13 cellular contexts compared by ENCODE assay signal in genomic region chr5:157049605-157050004, GRCh38. TPM values are rescaled to one million over a fixed set of nuclear protein-coding genes. Genes with fewer than 3 reads are reported as not detected.
DNase-seq lines count a peak whose midpoint lies in the region; ATAC-seq and TF ChIP-seq lines count a peak whose summit lies in the region.
"Had no signal": no experiment of that assay in that cellular context is flagged by ENCODE, and none has a peak within 500 bp of the region (broad histone marks: within the 10 kb centered on the region; RNA-seq: fewer than 3 reads in every experiment).

No MANE protein-coding gene starts in this region.

- peaks cover 6 to 13% of the 10 kb centered on the region in 2 donors for H3K4me1 Mint-ChIP-seq in stimulated activated naive B cell treated with anti-CD40 and anti-IgM and Interleukin-4, amounts not matched to agents 10 μg/mL and 1 μg/mL and 100 μg/mL, for 72 hours

- TF ChIP-seq CTCF in RWPE2 (IDR thresholded peaks at IDR 0.05; ENCODE audit: poor library complexity, severe bottlenecking): no peak

- H3K4me1 ChIP-seq in RWPE2 (ENCODE audit: insufficient read depth, poor library complexity, severe bottlenecking): peaks cover 6% of the 10 kb centered on the region

- H3K27ac Mint-ChIP-seq in stimulated activated naive B cell treated with anti-CD40 and anti-IgM and Interleukin-4, amounts not matched to agents 10 μg/mL and 1 μg/mL and 100 μg/mL, for 72 hours: no peak overlapping the region
- H3K27ac Mint-ChIP-seq: dendritic cell treated with granulocyte-macrophage colony-stimulating factor and Interleukin-4, amounts not matched to agents 40 ng/mL and 50 ng/mL, for 4 days had no signal

- no peaks in the 10 kb centered on the region for H3K36me3 ChIP-seq in RWPE2 (ENCODE audit: low read depth)

- DNase-seq in A172 (ENCODE audit: low spot score) (peak; percentile 72), EH (ENCODE audit: low read depth) (peak; percentile 72), RWPE2 (ENCODE audit: low spot score) (no peak), iPS DF 4.7 (ENCODE audit: extremely low read depth, low spot score) (peak; percentile 33), GDM1 (lab: John Stamatoyannopoulos, UW) (no peak)
- DNase-seq in stimulated activated naive B cell treated with anti-CD40 and anti-IgM and Interleukin-4, amounts not matched to agents 10 μg/mL and 1 μg/mL and 100 μg/mL, for 72 hours: no peak
- DNase-seq: activated CD8-positive, alpha-beta memory T cell treated with anti-CD3 and anti-CD28 coated beads, Interleukin-2, amount 50 U/mL, for 48 hours; NCI-H524 had no signal

- H3K4me3 Mint-ChIP-seq in stimulated activated naive B cell treated with anti-CD40 and anti-IgM and Interleukin-4, amounts not matched to agents 10 μg/mL and 1 μg/mL and 100 μg/mL, for 72 hours: no peak overlapping the region
- H3K4me3 Mint-ChIP-seq: dendritic cell treated with granulocyte-macrophage colony-stimulating factor and Interleukin-4, amounts not matched to agents 40 ng/mL and 50 ng/mL, for 4 days had no signal

- H3K4me3 ChIP-seq in RWPE2 (ENCODE audit: severe bottlenecking): no peak overlapping the region

- peaks cover 6% of the 10 kb centered on the region in 2 donors for H3K27me3 Mint-ChIP-seq in stimulated activated naive B cell treated with anti-CD40 and anti-IgM and Interleukin-4, amounts not matched to agents 10 μg/mL and 1 μg/mL and 100 μg/mL, for 72 hours

- peak; percentile 91 for ATAC-seq in RWPE2 (ENCODE audit: low read depth)
- ATAC-seq in GM21825 (IDR thresholded peaks at IDR 0.05; ENCODE audit: unreplicated experiment): no peak
- ATAC-seq in stimulated activated naive B cell treated with anti-CD40 and anti-IgM and Interleukin-4, amounts not matched to agents 10 μg/mL and 1 μg/mL and 100 μg/mL, for 72 hours (replicated peaks): no peak
- ATAC-seq in GM21381 (IDR thresholded peaks at IDR 0.05; ENCODE audit: unreplicated experiment): no peak
- ATAC-seq: sciatic nerve had no signal

- H3K27ac ChIP-seq in RWPE2 (ENCODE audit: poor library complexity, severe bottlenecking): peak overlapping the region; percentile 14

- H3K9me3 ChIP-seq in RWPE2 (ENCODE audit: severe bottlenecking): peaks cover 2% of the 10 kb centered on the region

- no peaks in the 10 kb centered on the region for H3K27me3 ChIP-seq in RWPE2 (ENCODE audit: insufficient read depth, poor library complexity, severe bottlenecking)

- H3K9me3 Mint-ChIP-seq in stimulated activated naive B cell treated with anti-CD40 and anti-IgM and Interleukin-4, amounts not matched to agents 10 μg/mL and 1 μg/mL and 100 μg/mL, for 72 hours: peaks cover 0 to 1% of the 10 kb centered on the region in 2 donors
- H3K9me3 Mint-ChIP-seq: dendritic cell treated with granulocyte-macrophage colony-stimulating factor and Interleukin-4, amounts not matched to agents 40 ng/mL and 50 ng/mL, for 4 days had no signal

- H3K36me3 Mint-ChIP-seq in stimulated activated naive B cell treated with anti-CD40 and anti-IgM and Interleukin-4, amounts not matched to agents 10 μg/mL and 1 μg/mL and 100 μg/mL, for 72 hours: no peaks in the 10 kb centered on the region

RNA-seq across cellular contexts. Expression of gene HAVCR1, which starts 9.3 kb away (rescaled TPM):
- total RNA-seq in A172 (2014; rRNA removed; shearing (Covaris generic)): not detected in 2 replicates
- total RNA-seq: glomerular endothelial cell had no signal

RNA-seq across cellular contexts. Expression of gene HAVCR2, which starts 59.2 kb away (rescaled TPM):
- not detected in 2 replicates for total RNA-seq in A172 (2014; rRNA removed; shearing (Covaris generic))
- total RNA-seq: glomerular endothelial cell had no signal

Comparison
In these comparisons a context has a peak if more than half of its experiments do, and no peak if none do; other contexts are left out.
1. DNase-seq: peak in A172 (single experiment), EH (single experiment) and iPS DF 4.7 (single experiment); none in RWPE2 (single experiment), GDM1 (single experiment) and stimulated activated naive B cell treated with anti-CD40 and anti-IgM and Interleukin-4, amounts not matched to agents 10 μg/mL and 1 μg/mL and 100 μg/mL, for 72 hours (single experiment).